1 cellular context compared by ENCODE assay signal in the genomic region with DNA sequence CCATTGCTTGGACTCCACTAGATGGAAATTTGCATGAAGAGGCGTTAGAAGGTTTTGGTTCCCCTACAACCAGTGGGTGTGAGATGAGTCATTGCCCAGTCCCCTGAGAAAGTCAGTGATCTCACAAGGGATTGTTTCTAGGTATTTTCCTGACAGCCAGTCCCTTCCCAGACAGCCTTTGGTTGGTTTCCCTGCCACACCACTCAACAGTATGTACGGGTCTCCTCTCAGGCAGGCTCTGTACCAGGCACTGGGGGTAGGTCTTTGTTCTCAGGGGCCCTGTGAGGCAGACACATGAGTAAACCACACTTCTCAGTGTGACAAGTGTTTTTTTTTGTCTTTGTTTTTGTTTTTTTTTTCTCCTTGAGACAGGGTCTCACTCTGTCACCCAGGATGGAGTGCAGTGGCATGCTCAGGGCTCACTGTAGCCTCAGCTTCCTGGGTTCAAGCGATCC.
TF ChIP-seq lines count a peak whose summit lies in the region.

No MANE protein-coding gene starts in this region.

TF ChIP-seq in K562, 482 proteins besides CTCF, POLR2A, EP300 and RAD21 (continued from another document):
- TF ChIP-seq RHOXF2B (CRISPR knock-in tag; conservative IDR thresholded peaks at IDR 0.05) (no peak), ZNF695 (CRISPR knock-in tag; IDR thresholded peaks at IDR 0.05) (no peak), RREB1 (CRISPR knock-in tag; IDR thresholded peaks at IDR 0.05) (no peak), ARID2 (IDR thresholded peaks at IDR 0.05) (no peak), ZNF592 (IDR thresholded peaks at IDR 0.05) (no peak), ZNF444 (CRISPR knock-in tag; IDR thresholded peaks at IDR 0.05) (no peak)
